1 cellular context compared by ENCODE assay signal in the genomic region with DNA sequence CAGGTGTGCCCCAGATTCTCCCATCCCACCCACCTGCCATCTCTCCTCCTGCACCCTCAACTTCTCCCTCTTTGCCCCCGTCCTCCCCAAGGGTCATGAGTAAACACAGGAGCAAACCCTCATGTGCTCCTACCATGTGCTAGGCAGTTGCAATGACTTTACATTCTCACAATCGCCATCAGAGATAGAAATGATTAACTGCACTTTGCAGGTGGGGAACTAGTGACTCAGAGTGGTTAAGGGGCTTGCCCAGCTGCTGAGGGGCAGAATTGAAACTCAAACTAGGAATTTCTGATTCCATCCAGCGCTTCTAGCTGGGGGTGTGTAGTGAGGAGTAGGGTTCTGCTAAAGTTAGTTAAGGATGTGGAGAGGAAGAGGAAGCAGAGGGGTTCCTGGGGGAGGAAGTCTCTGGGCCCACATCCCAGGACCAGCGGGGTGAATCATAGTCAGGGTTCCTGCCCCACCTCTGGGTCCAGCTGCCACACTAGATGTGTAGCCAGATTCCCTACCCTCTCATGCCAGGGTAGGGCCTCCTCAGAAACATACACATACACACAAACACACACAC.
TF ChIP-seq lines count a peak whose summit lies in the region.

No MANE protein-coding gene starts in this region.

TF ChIP-seq in GM23338, 12 proteins besides CTCF, POLR2A, EP300 and RAD21 (continued from another document):
- no peak for TF ChIP-seq JUNB (IDR thresholded peaks at IDR 0.05; ENCODE audit: unreplicated experiment)
TF ChIP-seq in GM23338: peak in this region for 0.
